In genomic region chr9:77751341-77752091, GRCh38 we compare ENCODE assay signal across 8 cellular contexts.
DNase-seq lines count a peak whose midpoint lies in the region; TF ChIP-seq lines count a peak whose summit lies in the region.

No MANE protein-coding gene starts in this region.

- H3K4me1 ChIP-seq in adrenal gland (replicated peaks in 1 of 2), result peaks cover 0 to 29% of the 10 kb centered on the region in 2 donors
- peaks cover 34% of the 10 kb centered on the region for H3K4me1 ChIP-seq in skeletal muscle satellite cell (ENCODE audit: control insufficient read depth, insufficient read depth, low read length)

- peak; percentile 29 for DNase-seq in CD1c-positive myeloid dendritic cell (ENCODE audit: extremely low spot score)
- DNase-seq in H4 (ENCODE audit: low spot score), result peak; percentile 53
- DNase-seq in NCI-H226, result peak; percentile 27
- peak in 2 of 7 donors; percentile 8 to 19 for DNase-seq in adrenal gland
- peak; percentile 62 for DNase-seq in iPS DF 4.7 (ENCODE audit: extremely low read depth, low spot score)
- DNase-seq in central memory CD4-positive, alpha-beta T cell, result no peak
- DNase-seq in activated CD4-positive, CD25-positive, alpha-beta regulatory T cell (lab: John Stamatoyannopoulos, UW), result no peak

- 35 to 48% (median 44%) methylated on average over 8 of the region's 8 CpGs for WGBS in adrenal gland, 4 donors

- H3K9ac ChIP-seq in skeletal muscle satellite cell (ENCODE audit: low read depth, low read length), result peak overlapping the region; percentile 37

- no peak for TF ChIP-seq POLR2A in adrenal gland (IDR thresholded peaks at IDR 0.05)

- H3K27me3 ChIP-seq in adrenal gland, result no peaks in the 10 kb centered on the region
- H3K27me3 ChIP-seq in skeletal muscle satellite cell (ENCODE audit: control insufficient read depth, insufficient read depth, low read length), result no peaks in the 10 kb centered on the region

- H3K4me2 ChIP-seq in skeletal muscle satellite cell (ENCODE audit: low read length), result no peak overlapping the region

- peak; percentile 30 to 64 (median 48) for TF ChIP-seq CTCF in adrenal gland (IDR thresholded peaks at IDR 0.05)

- peak overlapping the region in 1 of 5 donors; percentile 19 for H3K27ac ChIP-seq in adrenal gland

- H3K4me3 ChIP-seq in adrenal gland (no peak overlapping the region), skeletal muscle satellite cell (ENCODE audit: low read length) (no peak overlapping the region)

- intact Hi-C loops in adrenal gland (cut with DNase I), result no loop called here

- no peaks in the 10 kb centered on the region for H3K36me3 ChIP-seq in adrenal gland (replicated peaks in 1 of 2)
- H3K36me3 ChIP-seq in skeletal muscle satellite cell (ENCODE audit: insufficient read depth, low read length), result no peaks in the 10 kb centered on the region

- H3K9me3 ChIP-seq in adrenal gland (replicated peaks in 1 of 3) (no peaks in the 10 kb centered on the region), skeletal muscle satellite cell (replicated peaks; ENCODE audit: low read length) (peaks cover 4% of the 10 kb centered on the region)

Comparison
In these comparisons a context has a peak if more than half of its experiments do, and no peak if none do; other contexts are left out.
1. DNase-seq: peak in CD1c-positive myeloid dendritic cell (single experiment), H4 (single experiment), NCI-H226 (single experiment) and iPS DF 4.7 (single experiment); none in central memory CD4-positive, alpha-beta T cell (single experiment) and activated CD4-positive, CD25-positive, alpha-beta regulatory T cell (0 of 4).